2 cellular contexts compared by ENCODE assay signal in the genomic region with DNA sequence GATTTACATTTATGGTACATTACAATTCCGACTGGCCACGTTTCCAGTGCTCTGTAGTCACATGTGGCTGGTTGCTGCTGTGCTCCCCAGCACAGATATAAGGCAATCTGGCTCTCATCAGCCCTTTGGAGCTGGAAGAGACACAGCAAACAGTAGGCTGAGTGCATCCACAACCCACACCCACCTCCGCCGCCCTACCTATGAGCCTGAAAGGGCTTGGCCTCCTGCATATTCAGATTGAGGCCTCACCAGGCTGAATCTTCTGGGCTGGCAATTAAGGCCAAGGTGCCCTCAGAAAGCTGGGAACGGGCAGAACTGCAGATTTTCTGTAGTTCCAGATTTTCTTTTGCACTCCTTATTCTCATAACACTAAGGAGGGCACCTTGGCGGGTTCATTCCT.
TF ChIP-seq lines count a peak whose summit lies in the region.

No MANE protein-coding gene starts in this region.

TF ChIP-seq in HepG2, 621 proteins besides CTCF, POLR2A, EP300 and RAD21:
- TF ChIP-seq, protein P1, sequence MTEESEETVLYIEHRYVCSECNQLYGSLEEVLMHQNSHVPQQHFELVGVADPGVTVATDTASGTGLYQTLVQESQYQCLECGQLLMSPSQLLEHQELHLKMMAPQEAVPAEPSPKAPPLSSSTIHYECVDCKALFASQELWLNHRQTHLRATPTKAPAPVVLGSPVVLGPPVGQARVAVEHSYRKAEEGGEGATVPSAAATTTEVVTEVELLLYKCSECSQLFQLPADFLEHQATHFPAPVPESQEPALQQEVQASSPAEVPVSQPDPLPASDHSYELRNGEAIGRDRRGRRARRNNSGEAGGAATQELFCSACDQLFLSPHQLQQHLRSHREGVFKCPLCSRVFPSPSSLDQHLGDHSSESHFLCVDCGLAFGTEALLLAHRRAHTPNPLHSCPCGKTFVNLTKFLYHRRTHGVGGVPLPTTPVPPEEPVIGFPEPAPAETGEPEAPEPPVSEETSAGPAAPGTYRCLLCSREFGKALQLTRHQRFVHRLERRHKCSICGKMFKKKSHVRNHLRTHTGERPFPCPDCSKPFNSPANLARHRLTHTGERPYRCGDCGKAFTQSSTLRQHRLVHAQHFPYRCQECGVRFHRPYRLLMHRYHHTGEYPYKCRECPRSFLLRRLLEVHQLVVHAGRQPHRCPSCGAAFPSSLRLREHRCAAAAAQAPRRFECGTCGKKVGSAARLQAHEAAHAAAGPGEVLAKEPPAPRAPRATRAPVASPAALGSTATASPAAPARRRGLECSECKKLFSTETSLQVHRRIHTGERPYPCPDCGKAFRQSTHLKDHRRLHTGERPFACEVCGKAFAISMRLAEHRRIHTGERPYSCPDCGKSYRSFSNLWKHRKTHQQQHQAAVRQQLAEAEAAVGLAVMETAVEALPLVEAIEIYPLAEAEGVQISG (CRISPR knock-in tag; IDR thresholded peaks at IDR 0.05) = peak; percentile 13; the same call in 1 of the 2 replicates
- TF ChIP-seq NCOA5 (CRISPR knock-in tag; IDR thresholded peaks at IDR 0.05) = no peak
TF ChIP-seq in HepG2: peak in this region for 1.

TF ChIP-seq in K562, 482 proteins besides CTCF, POLR2A, EP300 and RAD21:
- no peak for TF ChIP-seq CEBPB (tag; IDR thresholded peaks at IDR 0.05)
- TF ChIP-seq, protein P2, sequence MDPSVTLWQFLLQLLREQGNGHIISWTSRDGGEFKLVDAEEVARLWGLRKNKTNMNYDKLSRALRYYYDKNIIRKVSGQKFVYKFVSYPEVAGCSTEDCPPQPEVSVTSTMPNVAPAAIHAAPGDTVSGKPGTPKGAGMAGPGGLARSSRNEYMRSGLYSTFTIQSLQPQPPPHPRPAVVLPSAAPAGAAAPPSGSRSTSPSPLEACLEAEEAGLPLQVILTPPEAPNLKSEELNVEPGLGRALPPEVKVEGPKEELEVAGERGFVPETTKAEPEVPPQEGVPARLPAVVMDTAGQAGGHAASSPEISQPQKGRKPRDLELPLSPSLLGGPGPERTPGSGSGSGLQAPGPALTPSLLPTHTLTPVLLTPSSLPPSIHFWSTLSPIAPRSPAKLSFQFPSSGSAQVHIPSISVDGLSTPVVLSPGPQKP (CRISPR knock-in tag; IDR thresholded peaks at IDR 0.05) = no peak
- no peak for TF ChIP-seq NR4A1 (CRISPR knock-in tag; IDR thresholded peaks at IDR 0.05)
- no peak for TF ChIP-seq NR4A1 (tag; IDR thresholded peaks at IDR 0.05)
- TF ChIP-seq FOXA1 (IDR thresholded peaks at IDR 0.05; ENCODE audit: borderline replicate concordance) = no peak
- no peak for TF ChIP-seq ZBTB8A (IDR thresholded peaks at IDR 0.05; ENCODE audit: partially characterized antibody)
- TF ChIP-seq TCF7 (IDR thresholded peaks at IDR 0.05; ENCODE audit: borderline replicate concordance) = no peak
- no peak for TF ChIP-seq ZNF384 (IDR thresholded peaks at IDR 0.05; ENCODE audit: low read depth, low read length)
- no peak for TF ChIP-seq DMBX1 (CRISPR knock-in tag; IDR thresholded peaks at IDR 0.05; ENCODE audit: borderline replicate concordance)
- no peak for TF ChIP-seq ZNF77 (CRISPR knock-in tag; IDR thresholded peaks at IDR 0.05)
- TF ChIP-seq PHF8 (IDR thresholded peaks at IDR 0.05; ENCODE audit: borderline replicate concordance, low read length) = no peak
- TF ChIP-seq, protein P3, sequence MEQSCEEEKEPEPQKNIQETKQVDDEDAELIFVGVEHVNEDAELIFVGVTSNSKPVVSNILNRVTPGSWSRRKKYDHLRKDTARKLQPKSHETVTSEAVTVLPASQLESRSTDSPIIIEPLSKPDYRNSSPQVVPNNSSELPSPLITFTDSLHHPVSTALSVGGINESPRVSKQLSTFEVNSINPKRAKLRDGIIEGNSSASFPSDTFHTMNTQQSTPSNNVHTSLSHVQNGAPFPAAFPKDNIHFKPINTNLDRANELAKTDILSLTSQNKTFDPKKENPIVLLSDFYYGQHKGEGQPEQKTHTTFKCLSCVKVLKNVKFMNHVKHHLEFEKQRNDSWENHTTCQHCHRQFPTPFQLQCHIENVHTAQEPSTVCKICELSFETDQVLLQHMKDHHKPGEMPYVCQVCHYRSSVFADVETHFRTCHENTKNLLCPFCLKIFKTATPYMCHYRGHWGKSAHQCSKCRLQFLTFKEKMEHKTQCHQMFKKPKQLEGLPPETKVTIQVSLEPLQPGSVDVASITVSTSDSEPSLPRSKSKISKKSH (CRISPR knock-in tag; IDR thresholded peaks at IDR 0.05) = no peak
- TF ChIP-seq, protein P4, sequence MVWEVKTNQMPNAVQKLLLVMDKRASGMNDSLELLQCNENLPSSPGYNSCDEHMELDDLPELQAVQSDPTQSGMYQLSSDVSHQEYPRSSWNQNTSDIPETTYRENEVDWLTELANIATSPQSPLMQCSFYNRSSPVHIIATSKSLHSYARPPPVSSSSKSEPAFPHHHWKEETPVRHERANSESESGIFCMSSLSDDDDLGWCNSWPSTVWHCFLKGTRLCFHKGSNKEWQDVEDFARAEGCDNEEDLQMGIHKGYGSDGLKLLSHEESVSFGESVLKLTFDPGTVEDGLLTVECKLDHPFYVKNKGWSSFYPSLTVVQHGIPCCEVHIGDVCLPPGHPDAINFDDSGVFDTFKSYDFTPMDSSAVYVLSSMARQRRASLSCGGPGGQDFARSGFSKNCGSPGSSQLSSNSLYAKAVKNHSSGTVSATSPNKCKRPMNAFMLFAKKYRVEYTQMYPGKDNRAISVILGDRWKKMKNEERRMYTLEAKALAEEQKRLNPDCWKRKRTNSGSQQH (CRISPR knock-in tag; IDR thresholded peaks at IDR 0.05) = no peak
- TF ChIP-seq BRD4 (IDR thresholded peaks at IDR 0.05) = no peak
TF ChIP-seq in K562: peak in this region for 0.
